ENCODE assay signal across 18 cellular contexts in the genomic region with DNA sequence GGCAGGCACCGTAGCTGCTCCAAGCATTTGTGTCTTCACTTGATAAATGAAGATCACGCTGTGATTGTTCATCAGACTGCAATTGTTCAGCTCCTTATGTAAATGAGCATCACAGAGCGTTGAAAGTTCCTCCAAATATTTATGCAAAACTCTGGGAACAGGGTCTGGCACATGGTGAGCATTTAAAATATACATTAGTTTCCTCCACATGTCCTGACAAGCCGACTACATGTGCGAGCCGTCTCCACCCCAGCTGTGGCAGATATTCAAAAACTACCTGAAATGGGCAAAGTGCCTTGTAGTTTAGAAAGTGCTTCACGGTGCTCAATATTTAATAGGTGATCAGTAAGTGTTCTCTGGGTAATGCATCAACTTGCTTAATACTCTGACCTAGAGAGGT.
A peak's percentile ranks its signal among the peaks of the same experiment; 100 is the strongest.
DNase-seq lines count a peak whose midpoint lies in the region; ATAC-seq and TF ChIP-seq lines count a peak whose summit lies in the region.
"Had no signal": no experiment of that assay in that cellular context is flagged by ENCODE, and none has a peak within 500 bp of the region (broad histone marks: within the 10 kb centered on the region; RNA-seq: fewer than 3 reads in every experiment).

No MANE protein-coding gene starts in this region.

- POLR2A ChIA-PET in MCF 10A (lab: Yijun Ruan, JAX) = interaction anchor here (1.1 kb wide), 1 partner anchor 28 kb away, joined by 4 read pairs; no protein-coding TSS in a partner anchor

- TF ChIP-seq CTCF in MCF 10A (IDR thresholded peaks at IDR 0.05; ENCODE audit: unreplicated experiment) = no peak
- no peak for TF ChIP-seq CTCF in breast epithelium (IDR thresholded peaks at IDR 0.05)
- no peak for TF ChIP-seq CTCF in VCaP (conservative IDR thresholded peaks at IDR 0.05)
- TF ChIP-seq CTCF in foreskin keratinocyte (conservative IDR thresholded peaks at IDR 0.05) = no peak
- TF ChIP-seq CTCF in upper lobe of right lung (IDR thresholded peaks at IDR 0.05) = no peak
- no peak for TF ChIP-seq CTCF in brain microvascular endothelial cell (IDR thresholded peaks at IDR 0.05; ENCODE audit: low read depth, low read length, missing control alignments)

- no peak overlapping the region for H3K4me3 Mint-ChIP-seq in MCF 10A (ENCODE audit: unreplicated experiment)
- H3K4me3 Mint-ChIP-seq: B cell; CD8-positive, alpha-beta T cell; GM23338; HFFc6 had no signal

- BruUV-seq in MCF 10A (replicated peaks; lab: Mats Ljungman, UMichigan) = no TSS peak

- no peak for TF ChIP-seq POLR2A in breast epithelium (IDR thresholded peaks at IDR 0.05)

- CTCF ChIA-PET in MCF 10A (lab: Yijun Ruan, JAX) = interaction anchor here (0.6 to 1.1 kb wide), 2 partner anchors 38 to 224 kb away, joined by 3 read pairs; no protein-coding TSS in a partner anchor

- H3K4me1 Mint-ChIP-seq in MCF 10A (ENCODE audit: insufficient read depth, unreplicated experiment) = no peaks in the 10 kb centered on the region
- H3K4me1 Mint-ChIP-seq: B cell had no signal

- no peaks in the 10 kb centered on the region for H3K9me3 Mint-ChIP-seq in MCF 10A (ENCODE audit: unreplicated experiment)

- no peak overlapping the region for H3K27ac Mint-ChIP-seq in MCF 10A (ENCODE audit: low read depth, unreplicated experiment)
- H3K27ac Mint-ChIP-seq: B cell; CD8-positive, alpha-beta T cell; GM23338; HFFc6 had no signal

- H3K4me1 ChIP-seq in breast epithelium (no peaks in the 10 kb centered on the region), foreskin keratinocyte (no peaks in the 10 kb centered on the region), upper lobe of right lung (no peaks in the 10 kb centered on the region)

- DNase-seq in MCF 10A (ENCODE audit: unreplicated experiment) = peak; percentile 14
- DNase-seq in breast epithelium (ENCODE audit: low spot score in 2 of 2) = no peak
- DNase-seq in foreskin keratinocyte = peak in 1 of 2 donors; percentile 13
- DNase-seq in upper lobe of right lung = peak; percentile 9
- no peak for DNase-seq in NAMALWA (ENCODE audit: low spot score)
- DNase-seq in brain microvascular endothelial cell = no peak
- DNase-seq: Calu3; CD8-positive, alpha-beta T cell; GDM1; H7; HFFc6; IMR-90 had no signal

- in situ Hi-C loops in brain microvascular endothelial cell (cut with HindIII; ENCODE audit: low pct_ligation_motif_present, low sequenced_read_pairs) = no loop called here

- H3K27me3 Mint-ChIP-seq in MCF 10A (ENCODE audit: insufficient read depth, unreplicated experiment) = no peaks in the 10 kb centered on the region

- H3K27ac ChIP-seq in breast epithelium (no peak overlapping the region), VCaP (peak overlapping the region; percentile 33; the same call in 1 of the 2 replicates), foreskin keratinocyte (no peak overlapping the region), upper lobe of right lung (no peak overlapping the region), brain microvascular endothelial cell (no peak overlapping the region)
- H3K27ac ChIP-seq: BLaER1 treated with 17β-estradiol and CSF1 and Interleukin-3, amounts not matched to agents 10 nM and 100 nM had no signal

- H3K27me3 ChIP-seq in breast epithelium (no peaks in the 10 kb centered on the region), foreskin keratinocyte (no peaks in the 10 kb centered on the region), upper lobe of right lung (no peaks in the 10 kb centered on the region), brain microvascular endothelial cell (replicated peaks) (no peaks in the 10 kb centered on the region)
- H3K27me3 ChIP-seq: BLaER1 treated with 17β-estradiol and CSF1 and Interleukin-3, amounts not matched to agents 10 nM and 100 nM had no signal

- H3K36me3 ChIP-seq in breast epithelium (no peaks in the 10 kb centered on the region), upper lobe of right lung (no peaks in the 10 kb centered on the region), brain microvascular endothelial cell (replicated peaks) (no peaks in the 10 kb centered on the region)

- peak; percentile 14 for ATAC-seq in foreskin keratinocyte
- no peak for ATAC-seq in upper lobe of right lung
- ATAC-seq in GM21360 (IDR thresholded peaks at IDR 0.05; ENCODE audit: unreplicated experiment) = no peak
- ATAC-seq: CD8-positive, alpha-beta T cell; GM23338; HCT116 had no signal

- H3K4me3 ChIP-seq in breast epithelium (no peak overlapping the region), upper lobe of right lung (no peak overlapping the region), brain microvascular endothelial cell (ENCODE audit: low read depth, low read length) (no peak overlapping the region)
- H3K4me3 ChIP-seq: BLaER1 treated with 17β-estradiol and CSF1 and Interleukin-3, amounts not matched to agents 10 nM and 100 nM; GM23338 had no signal

- intact Hi-C loops in MCF 10A (cut with micrococcal nuclease) (no loop called here), breast epithelium (cut with DNase I; ENCODE audit: low total_unique reads) (no loop called here), upper lobe of right lung (cut with DNase I) (no loop called here)

- H3K9me3 ChIP-seq in breast epithelium (no peaks in the 10 kb centered on the region), upper lobe of right lung (no peaks in the 10 kb centered on the region)

- peaks cover 6% of the 10 kb centered on the region for H3K36me3 Mint-ChIP-seq in MCF 10A (ENCODE audit: insufficient read depth, unreplicated experiment)
- H3K36me3 Mint-ChIP-seq: CD8-positive, alpha-beta T cell had no signal

Comparison
In these comparisons a context has a peak if more than half of its experiments do, and no peak if none do; other contexts are left out.
1. DNase-seq: peak in MCF 10A (single experiment) and upper lobe of right lung (single experiment); none in breast epithelium (0 of 2), NAMALWA (single experiment) and brain microvascular endothelial cell (single experiment).